Comparison of ENCODE assay signal across 9 cellular contexts in genomic region chr7:144127714-144128334, GRCh38. TPM values are rescaled to one million over a fixed set of nuclear protein-coding genes. Genes with fewer than 3 reads are reported as not detected.
DNase-seq lines count a peak whose midpoint lies in the region; ATAC-seq and TF ChIP-seq lines count a peak whose summit lies in the region.
"Had no signal": no experiment of that assay in that cellular context is flagged by ENCODE, and none has a peak within 500 bp of the region (broad histone marks: within the 10 kb centered on the region; RNA-seq: fewer than 3 reads in every experiment).

No MANE protein-coding gene starts in this region.

- peak; percentile 90 for TF ChIP-seq CTCF in activated CD8-positive, alpha-beta T cell treated with anti-CD3 and anti-CD28 coated beads for 36 hours (IDR thresholded peaks at IDR 0.05)

- peak; percentile 65 for DNase-seq in COR-L47 (lab: John Stamatoyannopoulos, UW)
- peak; percentile 73 for DNase-seq in NCI-H748 (lab: John Stamatoyannopoulos, UW; ENCODE audit: unreplicated experiment)
- peak; percentile 97 for DNase-seq in activated CD8-positive, alpha-beta T cell treated with anti-CD3 and anti-CD28 coated beads for 36 hours
- DNase-seq in effector CD8-positive, alpha-beta T cell (lab: John Stamatoyannopoulos, UW): peak; percentile 77
- DNase-seq in memory B cell (ENCODE audit: low spot score in 2 of 2): peak; percentile 78 to 80
- DNase-seq in stimulated activated CD8-positive, alpha-beta memory T cell treated with anti-CD3 and anti-CD28 coated beads, Interleukin-2, amount 100 ng/mL, for 48 hours (ENCODE audit: low read depth in 2 of 2): peak; percentile 83 to 87

- intact Hi-C loops in activated CD8-positive, alpha-beta T cell treated with anti-CD3 and anti-CD28 coated beads for 36 hours (cut with micrococcal nuclease): loop anchor here (2.0 to 10.0 kb wide), 2 partner anchors 69 to 223 kb away; partner anchors contain the start of gene TCAF1

- no peaks in the 10 kb centered on the region for H3K36me3 Mint-ChIP-seq in activated CD8-positive, alpha-beta T cell treated with anti-CD3 and anti-CD28 coated beads for 36 hours (ENCODE audit: low read depth)
- H3K36me3 Mint-ChIP-seq in memory B cell: no peaks in the 10 kb centered on the region

- CTCF ChIA-PET in activated CD8-positive, alpha-beta T cell treated with anti-CD3 and anti-CD28 coated beads for 36 hours (lab: Charles Lee): interaction anchor here (0.6 to 1.6 kb wide), 36 partner anchors 9 to 637 kb away, joined by 3 to 22 read pairs (median 4); partner anchors contain the start of genes OR2A12, OR2A2 and TCAF1

- ATAC-seq in GM19463 (IDR thresholded peaks at IDR 0.05; ENCODE audit: unreplicated experiment) (peak; percentile 100), HG03521 (IDR thresholded peaks at IDR 0.05; ENCODE audit: unreplicated experiment) (peak; percentile 100), memory B cell (ENCODE audit: low read depth) (peak; percentile 100)
- peak; percentile 100 for ATAC-seq in activated CD8-positive, alpha-beta T cell treated with anti-CD3 and anti-CD28 coated beads for 36 hours

- H3K27ac Mint-ChIP-seq in activated CD8-positive, alpha-beta T cell treated with anti-CD3 and anti-CD28 coated beads for 36 hours: no peak overlapping the region
- H3K27ac Mint-ChIP-seq in memory B cell: no peak overlapping the region

- no peaks in the 10 kb centered on the region for H3K9me3 Mint-ChIP-seq in activated CD8-positive, alpha-beta T cell treated with anti-CD3 and anti-CD28 coated beads for 36 hours
- no peaks in the 10 kb centered on the region for H3K9me3 Mint-ChIP-seq in memory B cell

- peaks cover 4% of the 10 kb centered on the region for H3K4me1 Mint-ChIP-seq in activated CD8-positive, alpha-beta T cell treated with anti-CD3 and anti-CD28 coated beads for 36 hours (ENCODE audit: low read depth)
- H3K4me1 Mint-ChIP-seq in memory B cell: no peaks in the 10 kb centered on the region

- H3K27me3 Mint-ChIP-seq in activated CD8-positive, alpha-beta T cell treated with anti-CD3 and anti-CD28 coated beads for 36 hours: no peaks in the 10 kb centered on the region
- peaks cover 1% of the 10 kb centered on the region for H3K27me3 Mint-ChIP-seq in memory B cell

- POLR2A ChIA-PET in activated CD8-positive, alpha-beta T cell treated with anti-CD3 and anti-CD28 coated beads for 36 hours (lab: Charles Lee): no interaction called here

- no peak overlapping the region for H3K4me3 Mint-ChIP-seq in activated CD8-positive, alpha-beta T cell treated with anti-CD3 and anti-CD28 coated beads for 36 hours
- no peak overlapping the region for H3K4me3 Mint-ChIP-seq in memory B cell

RNA-seq across cellular contexts. Expression of gene OR2A14, which starts 4.8 kb away (rescaled TPM):
- total RNA-seq in activated CD8-positive, alpha-beta T cell treated with anti-CD3 and anti-CD28 coated beads for 36 hours: not detected
- total RNA-seq: activated CD8-positive, alpha-beta memory T cell treated with anti-CD3 and anti-CD28 coated beads for 36 hours had no signal

RNA-seq across cellular contexts. Expression of gene OR2A2, which starts 18.4 kb away (rescaled TPM):
- not detected for total RNA-seq in activated CD8-positive, alpha-beta T cell treated with anti-CD3 and anti-CD28 coated beads for 36 hours
- total RNA-seq: activated CD8-positive, alpha-beta memory T cell treated with anti-CD3 and anti-CD28 coated beads for 36 hours had no signal

RNA-seq across cellular contexts. Expression of gene OR2A12, which starts 41.7 kb away (rescaled TPM):
- total RNA-seq in activated CD8-positive, alpha-beta T cell treated with anti-CD3 and anti-CD28 coated beads for 36 hours: not detected
- total RNA-seq: activated CD8-positive, alpha-beta memory T cell treated with anti-CD3 and anti-CD28 coated beads for 36 hours had no signal

RNA-seq across cellular contexts. Expression of gene CTAGE4, which starts 55.4 kb away (rescaled TPM):
- 1 to 10 TPM in 1 of 2 experiments, under 1 TPM in 1; 0.87 to 1.6 TPM for total RNA-seq in activated CD8-positive, alpha-beta T cell treated with anti-CD3 and anti-CD28 coated beads for 36 hours

RNA-seq across cellular contexts. Expression of gene OR2A25, which starts 58.2 kb away (rescaled TPM):
- not detected for total RNA-seq in activated CD8-positive, alpha-beta T cell treated with anti-CD3 and anti-CD28 coated beads for 36 hours
- total RNA-seq: activated CD8-positive, alpha-beta memory T cell treated with anti-CD3 and anti-CD28 coated beads for 36 hours had no signal

Comparison
In these comparisons a context has a peak if more than half of its experiments do, and no peak if none do; other contexts are left out.
1. Peak in every context shown above with its lines: DNase-seq and ATAC-seq.